ENCODE assay signal across 1 cellular context in the genomic region with DNA sequence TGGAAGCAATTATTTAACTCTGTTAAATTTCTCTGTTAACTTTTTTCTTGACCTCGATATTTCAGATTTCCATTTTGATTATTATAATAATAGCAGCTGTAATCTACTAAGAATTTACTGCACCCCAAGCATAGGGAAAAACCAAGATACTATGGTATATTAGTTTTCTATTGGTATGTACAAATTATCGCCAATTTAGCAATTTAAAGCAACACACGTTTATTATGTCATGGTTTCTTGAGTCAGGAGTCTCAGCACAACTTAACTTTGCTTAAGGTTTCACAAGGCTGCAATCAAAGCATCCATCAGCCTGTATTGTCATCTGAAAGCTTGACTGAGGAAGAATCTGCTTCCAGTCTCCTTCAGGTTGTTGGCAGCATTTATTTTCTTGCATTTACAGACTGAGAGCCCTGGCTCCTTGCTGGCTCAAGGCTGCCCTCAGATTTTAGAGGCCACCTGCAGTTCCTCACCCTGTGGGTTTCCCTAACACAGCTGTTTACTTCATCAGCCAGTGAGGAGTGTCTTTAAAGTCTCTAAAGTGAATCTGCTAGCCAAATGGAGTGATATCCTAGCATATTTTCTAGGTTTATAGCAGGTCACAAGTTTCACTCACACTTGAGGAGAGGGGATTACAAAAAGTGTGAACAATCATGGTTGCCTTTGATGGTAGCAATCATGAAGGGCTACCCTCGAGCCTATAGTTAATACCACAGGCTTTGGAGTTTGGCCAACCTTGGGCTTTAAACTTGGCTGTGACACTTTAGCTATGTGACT.
A peak's percentile ranks its signal among the peaks of the same experiment; 100 is the strongest.
TF ChIP-seq lines count a peak whose summit lies in the region.

No MANE protein-coding gene starts in this region.

TF ChIP-seq in K562, 482 proteins besides CTCF, POLR2A, EP300 and RAD21:
- no peak for TF ChIP-seq RCOR1 (IDR thresholded peaks at IDR 0.05; ENCODE audit: borderline replicate concordance in 1 of 2, low read depth in 2 of 2, low read length in 2 of 2)
- TF ChIP-seq MAFG (tag; conservative IDR thresholded peaks at IDR 0.05) = 0 out of 2 replicates have a peak, but pooled peaks have one; percentile 22
- no peak for TF ChIP-seq KLF6 (CRISPR knock-in tag; IDR thresholded peaks at IDR 0.05; ENCODE audit: borderline replicate concordance)
- TF ChIP-seq ZNF316 (IDR thresholded peaks at IDR 0.05) = peak; percentile 54
- no peak for TF ChIP-seq POLR2H (tag; IDR thresholded peaks at IDR 0.05; ENCODE audit: low read depth)
- TF ChIP-seq, protein P1, sequence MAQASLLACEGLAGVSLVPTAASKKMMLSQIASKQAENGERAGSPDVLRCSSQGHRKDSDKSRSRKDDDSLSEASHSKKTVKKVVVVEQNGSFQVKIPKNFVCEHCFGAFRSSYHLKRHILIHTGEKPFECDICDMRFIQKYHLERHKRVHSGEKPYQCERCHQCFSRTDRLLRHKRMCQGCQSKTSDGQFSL (CRISPR knock-in tag; IDR thresholded peaks at IDR 0.05) = no peak
- TF ChIP-seq, protein P1 (tag; IDR thresholded peaks at IDR 0.05) = no peak
- peak; percentile 13; the same call in 1 of the 2 replicates for TF ChIP-seq MAFF (IDR thresholded peaks at IDR 0.05; ENCODE audit: low read length)
- TF ChIP-seq, protein P2, sequence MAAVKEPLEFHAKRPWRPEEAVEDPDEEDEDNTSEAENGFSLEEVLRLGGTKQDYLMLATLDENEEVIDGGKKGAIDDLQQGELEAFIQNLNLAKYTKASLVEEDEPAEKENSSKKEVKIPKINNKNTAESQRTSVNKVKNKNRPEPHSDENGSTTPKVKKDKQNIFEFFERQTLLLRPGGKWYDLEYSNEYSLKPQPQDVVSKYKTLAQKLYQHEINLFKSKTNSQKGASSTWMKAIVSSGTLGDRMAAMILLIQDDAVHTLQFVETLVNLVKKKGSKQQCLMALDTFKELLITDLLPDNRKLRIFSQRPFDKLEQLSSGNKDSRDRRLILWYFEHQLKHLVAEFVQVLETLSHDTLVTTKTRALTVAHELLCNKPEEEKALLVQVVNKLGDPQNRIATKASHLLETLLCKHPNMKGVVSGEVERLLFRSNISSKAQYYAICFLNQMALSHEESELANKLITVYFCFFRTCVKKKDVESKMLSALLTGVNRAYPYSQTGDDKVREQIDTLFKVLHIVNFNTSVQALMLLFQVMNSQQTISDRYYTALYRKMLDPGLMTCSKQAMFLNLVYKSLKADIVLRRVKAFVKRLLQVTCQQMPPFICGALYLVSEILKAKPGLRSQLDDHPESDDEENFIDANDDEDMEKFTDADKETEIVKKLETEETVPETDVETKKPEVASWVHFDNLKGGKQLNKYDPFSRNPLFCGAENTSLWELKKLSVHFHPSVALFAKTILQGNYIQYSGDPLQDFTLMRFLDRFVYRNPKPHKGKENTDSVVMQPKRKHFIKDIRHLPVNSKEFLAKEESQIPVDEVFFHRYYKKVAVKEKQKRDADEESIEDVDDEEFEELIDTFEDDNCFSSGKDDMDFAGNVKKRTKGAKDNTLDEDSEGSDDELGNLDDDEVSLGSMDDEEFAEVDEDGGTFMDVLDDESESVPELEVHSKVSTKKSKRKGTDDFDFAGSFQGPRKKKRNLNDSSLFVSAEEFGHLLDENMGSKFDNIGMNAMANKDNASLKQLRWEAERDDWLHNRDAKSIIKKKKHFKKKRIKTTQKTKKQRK (IDR thresholded peaks at IDR 0.05; ENCODE audit: borderline replicate concordance, low read depth, low read length) = no peak
- TF ChIP-seq, protein P3, sequence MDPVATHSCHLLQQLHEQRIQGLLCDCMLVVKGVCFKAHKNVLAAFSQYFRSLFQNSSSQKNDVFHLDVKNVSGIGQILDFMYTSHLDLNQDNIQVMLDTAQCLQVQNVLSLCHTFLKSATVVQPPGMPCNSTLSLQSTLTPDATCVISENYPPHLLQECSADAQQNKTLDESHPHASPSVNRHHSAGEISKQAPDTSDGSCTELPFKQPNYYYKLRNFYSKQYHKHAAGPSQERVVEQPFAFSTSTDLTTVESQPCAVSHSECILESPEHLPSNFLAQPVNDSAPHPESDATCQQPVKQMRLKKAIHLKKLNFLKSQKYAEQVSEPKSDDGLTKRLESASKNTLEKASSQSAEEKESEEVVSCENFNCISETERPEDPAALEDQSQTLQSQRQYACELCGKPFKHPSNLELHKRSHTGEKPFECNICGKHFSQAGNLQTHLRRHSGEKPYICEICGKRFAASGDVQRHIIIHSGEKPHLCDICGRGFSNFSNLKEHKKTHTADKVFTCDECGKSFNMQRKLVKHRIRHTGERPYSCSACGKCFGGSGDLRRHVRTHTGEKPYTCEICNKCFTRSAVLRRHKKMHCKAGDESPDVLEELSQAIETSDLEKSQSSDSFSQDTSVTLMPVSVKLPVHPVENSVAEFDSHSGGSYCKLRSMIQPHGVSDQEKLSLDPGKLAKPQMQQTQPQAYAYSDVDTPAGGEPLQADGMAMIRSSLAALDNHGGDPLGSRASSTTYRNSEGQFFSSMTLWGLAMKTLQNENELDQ (CRISPR knock-in tag; IDR thresholded peaks at IDR 0.05; ENCODE audit: borderline replicate concordance) = no peak
- TF ChIP-seq TRIM24 (IDR thresholded peaks at IDR 0.05) = no peak
- TF ChIP-seq, protein P4, sequence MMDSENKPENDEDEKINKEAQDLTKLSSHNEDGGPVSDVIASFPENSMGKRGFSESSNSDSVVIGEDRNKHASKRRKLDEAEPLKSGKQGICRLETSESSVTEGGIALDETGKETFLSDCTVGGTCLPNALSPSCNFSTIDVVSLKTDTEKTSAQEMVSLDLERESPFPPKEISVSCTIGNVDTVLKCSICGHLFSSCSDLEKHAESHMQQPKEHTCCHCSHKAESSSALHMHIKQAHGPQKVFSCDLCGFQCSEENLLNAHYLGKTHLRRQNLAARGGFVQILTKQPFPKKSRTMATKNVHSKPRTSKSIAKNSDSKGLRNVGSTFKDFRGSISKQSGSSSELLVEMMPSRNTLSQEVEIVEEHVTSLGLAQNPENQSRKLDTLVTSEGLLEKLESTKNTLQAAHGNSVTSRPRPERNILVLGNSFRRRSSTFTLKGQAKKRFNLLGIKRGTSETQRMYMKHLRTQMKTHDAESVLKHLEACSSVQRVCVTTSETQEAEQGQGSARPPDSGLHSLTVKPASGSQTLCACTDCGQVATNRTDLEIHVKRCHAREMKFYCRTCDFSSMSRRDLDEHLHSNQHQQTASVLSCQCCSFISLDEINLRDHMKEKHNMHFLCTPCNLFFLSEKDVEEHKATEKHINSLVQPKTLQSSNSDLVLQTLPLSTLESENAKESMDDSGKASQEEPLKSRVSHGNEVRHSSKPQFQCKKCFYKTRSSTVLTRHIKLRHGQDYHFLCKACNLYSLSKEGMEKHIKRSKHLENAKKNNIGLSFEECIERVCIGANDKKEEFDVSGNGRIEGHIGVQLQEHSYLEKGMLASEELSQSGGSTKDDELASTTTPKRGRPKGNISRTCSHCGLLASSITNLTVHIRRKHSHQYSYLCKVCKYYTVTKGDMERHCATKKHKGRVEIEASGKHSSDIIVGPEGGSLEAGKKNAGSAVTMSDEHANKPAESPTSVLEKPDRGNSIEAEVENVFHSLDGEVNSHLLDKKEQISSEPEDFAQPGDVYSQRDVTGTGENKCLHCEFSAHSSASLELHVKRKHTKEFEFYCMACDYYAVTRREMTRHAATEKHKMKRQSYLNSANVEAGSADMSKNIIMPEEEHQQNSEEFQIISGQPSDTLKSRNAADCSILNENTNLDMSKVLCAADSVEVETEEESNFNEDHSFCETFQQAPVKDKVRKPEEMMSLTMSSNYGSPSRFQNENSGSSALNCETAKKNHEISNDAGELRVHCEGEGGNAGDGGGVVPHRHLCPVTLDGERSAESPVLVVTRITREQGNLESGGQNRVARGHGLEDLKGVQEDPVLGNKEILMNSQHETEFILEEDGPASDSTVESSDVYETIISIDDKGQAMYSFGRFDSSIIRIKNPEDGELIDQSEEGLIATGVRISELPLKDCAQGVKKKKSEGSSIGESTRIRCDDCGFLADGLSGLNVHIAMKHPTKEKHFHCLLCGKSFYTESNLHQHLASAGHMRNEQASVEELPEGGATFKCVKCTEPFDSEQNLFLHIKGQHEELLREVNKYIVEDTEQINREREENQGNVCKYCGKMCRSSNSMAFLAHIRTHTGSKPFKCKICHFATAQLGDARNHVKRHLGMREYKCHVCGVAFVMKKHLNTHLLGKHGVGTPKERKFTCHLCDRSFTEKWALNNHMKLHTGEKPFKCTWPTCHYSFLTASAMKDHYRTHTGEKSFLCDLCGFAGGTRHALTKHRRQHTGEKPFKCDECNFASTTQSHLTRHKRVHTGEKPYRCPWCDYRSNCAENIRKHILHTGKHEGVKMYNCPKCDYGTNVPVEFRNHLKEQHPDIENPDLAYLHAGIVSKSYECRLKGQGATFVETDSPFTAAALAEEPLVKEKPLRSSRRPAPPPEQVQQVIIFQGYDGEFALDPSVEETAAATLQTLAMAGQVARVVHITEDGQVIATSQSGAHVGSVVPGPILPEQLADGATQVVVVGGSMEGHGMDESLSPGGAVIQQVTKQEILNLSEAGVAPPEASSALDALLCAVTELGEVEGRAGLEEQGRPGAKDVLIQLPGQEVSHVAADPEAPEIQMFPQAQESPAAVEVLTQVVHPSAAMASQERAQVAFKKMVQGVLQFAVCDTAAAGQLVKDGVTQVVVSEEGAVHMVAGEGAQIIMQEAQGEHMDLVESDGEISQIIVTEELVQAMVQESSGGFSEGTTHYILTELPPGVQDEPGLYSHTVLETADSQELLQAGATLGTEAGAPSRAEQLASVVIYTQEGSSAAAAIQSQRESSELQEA (IDR thresholded peaks at IDR 0.05; ENCODE audit: low read depth) = no peak
- peak; percentile 42 for TF ChIP-seq C11orf30 (IDR thresholded peaks at IDR 0.05; ENCODE audit: low read depth)
